Comparison of ENCODE assay signal across 11 cellular contexts in the genomic region with DNA sequence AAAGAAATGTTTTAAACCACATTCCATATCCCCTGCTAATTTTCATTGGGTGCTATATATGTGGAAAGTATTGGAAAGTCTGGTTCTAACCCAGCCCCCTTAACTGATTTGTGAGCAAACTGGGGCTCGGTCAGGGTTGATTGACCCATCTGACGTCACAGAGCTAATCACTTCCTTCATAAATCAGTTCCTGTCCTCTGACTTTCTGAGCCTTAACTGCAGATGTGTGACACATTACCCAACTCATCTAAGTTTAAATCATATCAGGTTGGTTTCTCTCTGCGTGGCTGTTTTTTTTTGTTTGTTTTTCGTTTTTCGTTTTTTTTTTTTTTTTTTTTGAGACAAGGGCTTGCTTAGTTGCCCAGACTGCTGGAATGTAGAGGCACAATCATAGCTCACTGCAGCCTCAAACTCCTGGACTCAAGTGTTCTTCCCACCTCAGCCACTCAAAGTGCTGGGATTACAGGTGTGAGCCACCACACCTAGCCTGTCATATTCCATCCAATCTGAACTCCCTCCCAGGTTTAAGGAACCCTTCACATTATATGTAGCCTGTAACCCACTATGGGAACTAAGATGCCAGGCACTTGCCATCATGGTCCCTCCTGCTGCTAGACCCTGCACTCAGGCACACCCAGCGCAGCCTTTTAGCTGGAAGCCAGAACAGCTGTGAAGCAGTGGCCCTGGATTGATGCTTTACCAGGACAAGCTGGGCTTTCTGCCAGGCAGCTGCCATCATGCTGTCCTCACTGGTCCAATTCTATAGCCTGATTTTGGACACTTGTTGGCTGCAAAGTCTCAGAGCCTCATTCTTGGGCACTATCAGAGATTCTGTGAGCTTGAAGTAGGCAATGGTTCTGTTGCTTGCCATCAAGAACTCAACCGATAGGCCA. TPM values are rescaled to one million over a fixed set of nuclear protein-coding genes. Genes with fewer than 3 reads are reported as not detected.
DNase-seq lines count a peak whose midpoint lies in the region; ATAC-seq lines count a peak whose summit lies in the region.
"Had no signal": no experiment of that assay in that cellular context is flagged by ENCODE, and none has a peak within 500 bp of the region (broad histone marks: within the 10 kb centered on the region; RNA-seq: fewer than 3 reads in every experiment).

No MANE protein-coding gene starts in this region.

- no peak overlapping the region for H3K4me3 ChIP-seq in HAP-1

- H3K4me3 Mint-ChIP-seq in IgD-negative memory B cell = peak overlapping the region; percentile 24 to 83 (median 67)

- H3K36me3 ChIP-seq in HAP-1 (replicated peaks) = no peaks in the 10 kb centered on the region

- intact Hi-C loops in posterior vena cava (cut with DNase I) (no loop called here), left cardiac atrium (cut with DNase I) (no loop called here)

- DNase-seq in posterior vena cava (ENCODE audit: low spot score) (peak; percentile 24), left cardiac atrium (no peak), superior temporal gyrus (ENCODE audit: extremely low spot score) (no peak), HAP-1 (ENCODE audit: low spot score in 2 of 2) (no peak), NCI-H2081 treated with DMSO at 0.1 percent for 48 hours (lab: John Stamatoyannopoulos, UW) (no peak)
- DNase-seq: activated CD4-positive, alpha-beta T cell treated with anti-CD3 and anti-CD28 coated beads, Interleukin-2, amount 50 U/mL, for 1 hour; NCI-H2029 treated with DMSO at 0.1 percent for 48 hours; stimulated activated naive CD4-positive, alpha-beta T cell had no signal

- H3K36me3 Mint-ChIP-seq in IgD-negative memory B cell = peaks cover 1% of the 10 kb centered on the region

- H3K4me1 ChIP-seq in HAP-1 = no peaks in the 10 kb centered on the region

- peak overlapping the region; percentile 46 to 93 (median 72) for H3K27ac Mint-ChIP-seq in IgD-negative memory B cell

- peaks cover 24% of the 10 kb centered on the region for H3K27me3 Mint-ChIP-seq in IgD-negative memory B cell

- peaks cover 19 to 26% (median 25%) of the 10 kb centered on the region in 3 donors for H3K4me1 Mint-ChIP-seq in IgD-negative memory B cell

- ATAC-seq in GM19035 (IDR thresholded peaks at IDR 0.05; ENCODE audit: unreplicated experiment) (peak; percentile 67), HG02588 (IDR thresholded peaks at IDR 0.05; ENCODE audit: unreplicated experiment) (peak; percentile 48), left cardiac atrium (no peak)

- H3K27me3 ChIP-seq in HAP-1 (ENCODE audit: low read depth) = no peaks in the 10 kb centered on the region

- H3K9me3 Mint-ChIP-seq in IgD-negative memory B cell = no peaks in the 10 kb centered on the region

- in situ Hi-C loops in HAP-1 (cut with MboI; ENCODE audit: low sequenced_read_pairs) = no loop called here

- H3K9me3 ChIP-seq in HAP-1 = no peaks in the 10 kb centered on the region

RNA-seq across cellular contexts. Expression of gene BPTF, which starts 6.9 kb away (rescaled TPM):
- 21.6 TPM for polyA plus RNA-seq in IgD-negative memory B cell
- total RNA-seq in posterior vena cava = 10 to 100 TPM; 70.1 to 70.8 TPM
- total RNA-seq in left cardiac atrium = 10 to 100 TPM; 84.8 to 85.2 TPM

Comparison
In these comparisons a context has a peak if more than half of its experiments do, and no peak if none do; other contexts are left out.
1. ATAC-seq: peak in GM19035 (single experiment) and HG02588 (single experiment); none in left cardiac atrium (0 of 2).